1 cellular context compared by ENCODE assay signal in the genomic region with DNA sequence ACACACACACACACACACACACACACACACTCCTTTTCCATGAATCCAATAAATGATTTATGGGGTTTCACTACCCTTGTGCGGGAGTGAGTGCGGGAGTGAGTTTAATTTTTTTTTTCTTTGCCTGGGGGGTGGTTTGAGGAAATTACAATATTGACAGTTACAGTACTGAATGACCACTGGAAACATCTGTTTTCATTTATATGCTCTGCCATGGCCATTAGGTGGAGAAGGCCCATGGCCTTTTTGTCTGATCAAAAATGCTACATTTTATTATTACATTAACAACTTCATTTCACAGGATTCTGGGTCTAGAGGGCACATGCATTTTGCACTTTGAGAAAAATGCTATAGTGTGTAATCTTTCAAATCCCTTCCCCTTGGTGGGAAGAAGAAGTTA.
TF ChIP-seq lines count a peak whose summit lies in the region.

No MANE protein-coding gene starts in this region.

TF ChIP-seq in WTC11, 78 proteins besides CTCF, POLR2A, EP300 and RAD21 (continued from another document):
- TF ChIP-seq TEAD1 (CRISPR knock-in tag; IDR thresholded peaks at IDR 0.05): no peak
- TF ChIP-seq, protein P1, sequence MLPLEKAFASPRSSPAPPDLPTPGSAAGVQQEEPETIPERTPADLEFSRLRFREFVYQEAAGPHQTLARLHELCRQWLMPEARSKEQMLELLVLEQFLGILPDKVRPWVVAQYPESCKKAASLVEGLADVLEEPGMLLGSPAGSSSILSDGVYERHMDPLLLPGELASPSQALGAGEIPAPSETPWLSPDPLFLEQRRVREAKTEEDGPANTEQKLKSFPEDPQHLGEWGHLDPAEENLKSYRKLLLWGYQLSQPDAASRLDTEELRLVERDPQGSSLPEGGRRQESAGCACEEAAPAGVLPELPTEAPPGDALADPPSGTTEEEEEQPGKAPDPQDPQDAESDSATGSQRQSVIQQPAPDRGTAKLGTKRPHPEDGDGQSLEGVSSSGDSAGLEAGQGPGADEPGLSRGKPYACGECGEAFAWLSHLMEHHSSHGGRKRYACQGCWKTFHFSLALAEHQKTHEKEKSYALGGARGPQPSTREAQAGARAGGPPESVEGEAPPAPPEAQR (CRISPR knock-in tag; IDR thresholded peaks at IDR 0.05): no peak
- no peak for TF ChIP-seq SOX15 (CRISPR knock-in tag; IDR thresholded peaks at IDR 0.05)
- TF ChIP-seq ZNF232 (CRISPR knock-in tag; IDR thresholded peaks at IDR 0.05): no peak
- TF ChIP-seq, protein P2, sequence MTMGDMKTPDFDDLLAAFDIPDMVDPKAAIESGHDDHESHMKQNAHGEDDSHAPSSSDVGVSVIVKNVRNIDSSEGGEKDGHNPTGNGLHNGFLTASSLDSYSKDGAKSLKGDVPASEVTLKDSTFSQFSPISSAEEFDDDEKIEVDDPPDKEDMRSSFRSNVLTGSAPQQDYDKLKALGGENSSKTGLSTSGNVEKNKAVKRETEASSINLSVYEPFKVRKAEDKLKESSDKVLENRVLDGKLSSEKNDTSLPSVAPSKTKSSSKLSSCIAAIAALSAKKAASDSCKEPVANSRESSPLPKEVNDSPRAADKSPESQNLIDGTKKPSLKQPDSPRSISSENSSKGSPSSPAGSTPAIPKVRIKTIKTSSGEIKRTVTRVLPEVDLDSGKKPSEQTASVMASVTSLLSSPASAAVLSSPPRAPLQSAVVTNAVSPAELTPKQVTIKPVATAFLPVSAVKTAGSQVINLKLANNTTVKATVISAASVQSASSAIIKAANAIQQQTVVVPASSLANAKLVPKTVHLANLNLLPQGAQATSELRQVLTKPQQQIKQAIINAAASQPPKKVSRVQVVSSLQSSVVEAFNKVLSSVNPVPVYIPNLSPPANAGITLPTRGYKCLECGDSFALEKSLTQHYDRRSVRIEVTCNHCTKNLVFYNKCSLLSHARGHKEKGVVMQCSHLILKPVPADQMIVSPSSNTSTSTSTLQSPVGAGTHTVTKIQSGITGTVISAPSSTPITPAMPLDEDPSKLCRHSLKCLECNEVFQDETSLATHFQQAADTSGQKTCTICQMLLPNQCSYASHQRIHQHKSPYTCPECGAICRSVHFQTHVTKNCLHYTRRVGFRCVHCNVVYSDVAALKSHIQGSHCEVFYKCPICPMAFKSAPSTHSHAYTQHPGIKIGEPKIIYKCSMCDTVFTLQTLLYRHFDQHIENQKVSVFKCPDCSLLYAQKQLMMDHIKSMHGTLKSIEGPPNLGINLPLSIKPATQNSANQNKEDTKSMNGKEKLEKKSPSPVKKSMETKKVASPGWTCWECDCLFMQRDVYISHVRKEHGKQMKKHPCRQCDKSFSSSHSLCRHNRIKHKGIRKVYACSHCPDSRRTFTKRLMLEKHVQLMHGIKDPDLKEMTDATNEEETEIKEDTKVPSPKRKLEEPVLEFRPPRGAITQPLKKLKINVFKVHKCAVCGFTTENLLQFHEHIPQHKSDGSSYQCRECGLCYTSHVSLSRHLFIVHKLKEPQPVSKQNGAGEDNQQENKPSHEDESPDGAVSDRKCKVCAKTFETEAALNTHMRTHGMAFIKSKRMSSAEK (CRISPR knock-in tag; IDR thresholded peaks at IDR 0.05; ENCODE audit: borderline replicate concordance): no peak
- no peak for TF ChIP-seq ZNF671 (CRISPR knock-in tag; IDR thresholded peaks at IDR 0.05)
- no peak for TF ChIP-seq ZNF512 (CRISPR knock-in tag; IDR thresholded peaks at IDR 0.05; ENCODE audit: borderline replicate concordance)
- no peak for TF ChIP-seq ATF1 (CRISPR knock-in tag; IDR thresholded peaks at IDR 0.05)
- no peak for TF ChIP-seq CBFB (CRISPR knock-in tag; IDR thresholded peaks at IDR 0.05; ENCODE audit: low read depth)
- TF ChIP-seq MLX (CRISPR knock-in tag; IDR thresholded peaks at IDR 0.05): no peak
- TF ChIP-seq ZNF121 (CRISPR knock-in tag; IDR thresholded peaks at IDR 0.05): no peak
- no peak for TF ChIP-seq ZNF219 (CRISPR knock-in tag; IDR thresholded peaks at IDR 0.05; ENCODE audit: borderline replicate concordance)
TF ChIP-seq in WTC11: peak in this region for 0.
